In the genomic region with DNA sequence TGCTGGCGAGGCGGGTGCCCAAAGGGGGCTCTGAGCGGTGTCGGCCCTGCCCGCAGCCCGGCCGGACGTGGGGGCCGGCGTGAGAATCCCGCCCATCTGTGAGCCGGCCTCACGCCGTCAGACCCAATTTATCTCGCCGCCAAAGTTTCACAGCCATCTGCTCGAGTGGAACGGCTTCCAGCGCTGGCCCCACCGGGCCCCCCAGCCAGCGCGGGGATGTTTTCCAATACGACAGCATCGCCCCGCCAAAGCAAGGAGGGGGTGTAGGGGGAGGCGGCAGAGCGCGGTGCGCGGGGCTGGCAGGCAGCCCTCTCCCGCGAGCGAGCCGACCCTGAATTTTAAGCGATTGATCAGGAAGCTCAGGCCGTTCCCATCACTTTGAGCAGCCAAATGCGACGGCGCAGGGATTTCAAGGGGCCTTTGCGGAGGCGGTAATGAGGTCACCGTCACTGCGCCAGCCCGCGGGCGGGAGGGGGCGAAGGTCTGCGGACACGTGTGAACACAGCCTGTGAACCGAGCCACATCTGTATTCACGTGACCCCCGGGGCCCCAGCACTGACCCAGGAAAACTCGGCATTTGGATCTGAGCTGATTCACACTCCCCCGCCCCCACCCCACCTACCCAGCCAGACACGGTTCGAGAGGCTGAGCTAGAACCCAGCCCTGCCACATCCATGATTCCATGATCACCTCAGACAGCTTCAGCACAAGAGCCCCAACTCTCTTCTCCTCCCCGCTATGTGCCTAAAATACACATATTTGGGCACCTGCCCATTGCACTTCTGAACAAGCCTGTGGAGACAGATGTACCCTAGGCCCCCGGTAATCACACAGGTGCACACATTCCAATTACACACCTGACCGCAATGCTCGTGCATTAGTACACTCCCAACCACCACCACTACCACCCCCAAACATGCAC, we compare ENCODE assay signal across 8 cellular contexts. TPM values are rescaled to one million over a fixed set of nuclear protein-coding genes. Genes with fewer than 3 reads are reported as not detected.
DNase-seq lines count a peak whose midpoint lies in the region; ATAC-seq, FAIRE-seq and TF ChIP-seq lines count a peak whose summit lies in the region.

No MANE protein-coding gene starts in this region.

- no peaks in the 10 kb centered on the region for H3K36me3 Mint-ChIP-seq in activated CD8-positive, alpha-beta memory T cell treated with anti-CD3 and anti-CD28 coated beads, Interleukin-2, amount 10 ng/mL, durations not matched to agents 7 days and 5 days
- H3K36me3 Mint-ChIP-seq in naive B cell: no peaks in the 10 kb centered on the region

- peak overlapping the region; percentile 64 for H3K4me3 Mint-ChIP-seq in activated CD8-positive, alpha-beta memory T cell treated with anti-CD3 and anti-CD28 coated beads, Interleukin-2, amount 10 ng/mL, durations not matched to agents 7 days and 5 days
- peak overlapping the region; percentile 83 to 100 (median 92) for H3K4me3 Mint-ChIP-seq in naive B cell

- peak overlapping the region; percentile 97 for H3K4me2 ChIP-seq in A549

- 46% methylated on average over 51 of the region's 60 CpGs for WGBS in A549 (ENCODE audit: missing lambda C conversion rate)

- H3K4me3 ChIP-seq in A549: peak overlapping the region; percentile 40
- H3K4me3 ChIP-seq in Jurkat, Clone E6-1 (ENCODE audit: low read length): peak overlapping the region; percentile 36
- peak overlapping the region; percentile 3 for H3K4me3 ChIP-seq in epithelial cell of esophagus (ENCODE audit: low read length)

- FAIRE-seq in A549 (lab: Jason Lieb, UNC): no peak

- TF ChIP-seq CTCF in A549 (IDR thresholded peaks at IDR 0.05) (no peak), epithelial cell of esophagus (IDR thresholded peaks at IDR 0.05; ENCODE audit: insufficient read depth, low read depth, low read length, missing control alignments) (no peak)

- POLR2A ChIA-PET in A549 (lab: Yijun Ruan, JAX): interaction anchor here (0.6 kb wide), 1 partner anchor 147 kb away, joined by 4 read pairs; no protein-coding TSS in a partner anchor

- CTCF ChIA-PET in A549 (lab: Yijun Ruan, JAX): interaction anchor here (0.9 to 3.0 kb wide), 6 partner anchors 10 to 145 kb away, joined by 3 to 17 read pairs (median 3); no protein-coding TSS in a partner anchor
- CTCF ChIA-PET in activated CD8-positive, alpha-beta memory T cell treated with anti-CD3 and anti-CD28 coated beads, Interleukin-2, amount 10 ng/mL, durations not matched to agents 7 days and 5 days (lab: Charles Lee): interaction anchor here (0.9 to 6.7 kb wide), 4 partner anchors 11 to 113 kb away, joined by 3 to 72 read pairs (median 15); no protein-coding TSS in a partner anchor

- no peak for ATAC-seq in A549
- ATAC-seq in activated CD8-positive, alpha-beta memory T cell treated with anti-CD3 and anti-CD28 coated beads, Interleukin-2, amount 10 ng/mL, durations not matched to agents 7 days and 5 days: peak; percentile 34
- ATAC-seq in naive B cell (ENCODE audit: low read depth in 2 of 2): peak; percentile 28 to 29

- DNase-seq in A549 (ENCODE audit: low read depth in 1 of 2, low spot score in 1 of 2) (no peak), epithelial cell of esophagus (ENCODE audit: low read depth) (no peak), naive B cell (peak; percentile 70), substantia nigra (lab: John Stamatoyannopoulos, UW) (peak in 30 of 49 donors; percentile 28 to 95 (median 54)), SKM-1 treated with dmso at 0.1 percent for 144 hours (lab: John Stamatoyannopoulos, UW; ENCODE audit: unreplicated experiment) (no peak)
- no peak for DNase-seq in Jurkat, Clone E6-1 (ENCODE audit: low read depth, low spot score)
- peak; percentile 62 for DNase-seq in activated CD8-positive, alpha-beta memory T cell treated with anti-CD3 and anti-CD28 coated beads, Interleukin-2, amount 10 ng/mL, durations not matched to agents 7 days and 5 days

- no peak for TF ChIP-seq POLR2A in A549 (IDR thresholded peaks at IDR 0.05; ENCODE audit: low read length)
- TF ChIP-seq POLR2A in GM18951 (IDR thresholded peaks at IDR 0.05; ENCODE audit: extremely low read depth, insufficient read depth, insufficient read length): peak; percentile 29

- no peaks in the 10 kb centered on the region for H3K9me3 Mint-ChIP-seq in activated CD8-positive, alpha-beta memory T cell treated with anti-CD3 and anti-CD28 coated beads, Interleukin-2, amount 10 ng/mL, durations not matched to agents 7 days and 5 days (ENCODE audit: low read depth)
- H3K9me3 Mint-ChIP-seq in naive B cell: no peaks in the 10 kb centered on the region

- no peak overlapping the region for H3K27ac Mint-ChIP-seq in activated CD8-positive, alpha-beta memory T cell treated with anti-CD3 and anti-CD28 coated beads, Interleukin-2, amount 10 ng/mL, durations not matched to agents 7 days and 5 days
- peak overlapping the region; percentile 94 to 100 (median 99) for H3K27ac Mint-ChIP-seq in naive B cell

- H3K27me3 Mint-ChIP-seq in activated CD8-positive, alpha-beta memory T cell treated with anti-CD3 and anti-CD28 coated beads, Interleukin-2, amount 10 ng/mL, durations not matched to agents 7 days and 5 days: peaks cover 38% of the 10 kb centered on the region
- no peaks in the 10 kb centered on the region for H3K27me3 Mint-ChIP-seq in naive B cell

- TF ChIP-seq EP300 in A549 (IDR thresholded peaks at IDR 0.05): no peak

- H3K9me3 ChIP-seq in A549: no peaks in the 10 kb centered on the region

- TF ChIP-seq RAD21 in A549 (conservative IDR thresholded peaks at IDR 0.05 in 1 of 2, IDR thresholded peaks at IDR 0.05 in 1 of 2): no peak

- peak overlapping the region; percentile 75 to 89; a peak in 5 of 6 replicates for H3K27ac ChIP-seq in A549
- H3K27ac ChIP-seq in substantia nigra (ENCODE audit: low read depth, low read length, poor library complexity, severe bottlenecking): peak overlapping the region; percentile 76

- H3K4me1 Mint-ChIP-seq in activated CD8-positive, alpha-beta memory T cell treated with anti-CD3 and anti-CD28 coated beads, Interleukin-2, amount 10 ng/mL, durations not matched to agents 7 days and 5 days: peaks cover 20% of the 10 kb centered on the region
- peaks cover 59 to 84% (median 80%) of the 10 kb centered on the region in 3 donors for H3K4me1 Mint-ChIP-seq in naive B cell

- in situ Hi-C loops in GM18951 (cut with MboI; ENCODE audit: low sequenced_read_pairs, unreplicated experiment): no loop called here

- peaks cover 48% of the 10 kb centered on the region for H3K4me1 ChIP-seq in A549

TF ChIP-seq in A549, 52 proteins besides CTCF, POLR2A, EP300 and RAD21:
- TF ChIP-seq NFE2L2 (conservative IDR thresholded peaks at IDR 0.05; ENCODE audit: low read length) (no peak), ZFP36 (IDR thresholded peaks at IDR 0.05; ENCODE audit: borderline replicate concordance, partially characterized antibody) (no peak), ESRRA (IDR thresholded peaks at IDR 0.05; ENCODE audit: borderline replicate concordance, low read length) (no peak), CBX8 (IDR thresholded peaks at IDR 0.05) (no peak), TP53 (CRISPR knock-in tag; IDR thresholded peaks at IDR 0.05) (no peak), PHF8 (IDR thresholded peaks at IDR 0.05; ENCODE audit: borderline replicate concordance, low read depth) (no peak), RCOR1 (IDR thresholded peaks at IDR 0.05; ENCODE audit: low read depth, low read length) (no peak), SREBF2 (IDR thresholded peaks at IDR 0.05) (no peak), JUNB (IDR thresholded peaks at IDR 0.05) (no peak), SMC3 (IDR thresholded peaks at IDR 0.05) (no peak), CHD4 (IDR thresholded peaks at IDR 0.05; ENCODE audit: borderline replicate concordance) (no peak), NPAS2 (CRISPR knock-in tag; IDR thresholded peaks at IDR 0.05; ENCODE audit: borderline replicate concordance) (no peak), HEYL (CRISPR knock-in tag; IDR thresholded peaks at IDR 0.05) (no peak), USF2 (IDR thresholded peaks at IDR 0.05) (no peak), HOXA7 (CRISPR knock-in tag; IDR thresholded peaks at IDR 0.05) (no peak), MAFK (IDR thresholded peaks at IDR 0.05; ENCODE audit: partially characterized antibody) (no peak), POLR2AphosphoS2 (conservative IDR thresholded peaks at IDR 0.05; ENCODE audit: low read length) (no peak)
- TF ChIP-seq, protein P1, sequence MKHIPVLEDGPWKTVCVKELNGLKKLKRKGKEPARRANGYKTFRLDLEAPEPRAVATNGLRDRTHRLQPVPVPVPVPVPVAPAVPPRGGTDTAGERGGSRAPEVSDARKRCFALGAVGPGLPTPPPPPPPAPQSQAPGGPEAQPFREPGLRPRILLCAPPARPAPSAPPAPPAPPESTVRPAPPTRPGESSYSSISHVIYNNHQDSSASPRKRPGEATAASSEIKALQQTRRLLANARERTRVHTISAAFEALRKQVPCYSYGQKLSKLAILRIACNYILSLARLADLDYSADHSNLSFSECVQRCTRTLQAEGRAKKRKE (CRISPR knock-in tag; IDR thresholded peaks at IDR 0.05; ENCODE audit: low read depth): no peak

RNA-seq across cellular contexts. Expression of gene PSD2, which starts 47.8 kb away (rescaled TPM):
- polyA plus RNA-seq in A549 (2011; rRNA removed) (0.03 TPM in 1 of 2 replicates, not detected in the other), A549 (2017; fragmentation: RNase III; extraction: RNeasy Plus Mini Kit Qiagen cat#74134 plus additional on column Dnase treatment) (0.03 to 0.05 TPM (median 0.03 TPM) in 3 replicates), naive B cell (ENCODE audit: low read depth in 6 of 6) (not detected)
- polyA plus RNA-seq in A549 (2012; cell fraction: cytosol; rRNA removed): 0.01 TPM in 2 replicates
- polyA plus RNA-seq in A549 (2012; cell fraction: nucleus; rRNA removed): 0.02 and 0.11 TPM in 2 replicates
- polyA minus RNA-seq in A549 (2011; rRNA and poly(A)+ RNA removed): 0.08 TPM in 1 of 2 replicates, not detected in the other
- not detected for polyA plus RNA-seq in Jurkat, Clone E6-1 (2012; ENCODE audit: insufficient read depth, insufficient read length)
- total RNA-seq in activated CD8-positive, alpha-beta memory T cell treated with anti-CD3 and anti-CD28 coated beads, Interleukin-2, amount 10 ng/mL, durations not matched to agents 7 days and 5 days: not detected

Comparison
In these comparisons a context has a peak if more than half of its experiments do, and no peak if none do; other contexts are left out.
1. ATAC-seq: peak in activated CD8-positive, alpha-beta memory T cell treated with anti-CD3 and anti-CD28 coated beads, Interleukin-2, amount 10 ng/mL, durations not matched to agents 7 days and 5 days (single experiment) and naive B cell (2 of 2); none in A549 (0 of 2).
2. DNase-seq: peak in activated CD8-positive, alpha-beta memory T cell treated with anti-CD3 and anti-CD28 coated beads, Interleukin-2, amount 10 ng/mL, durations not matched to agents 7 days and 5 days (single experiment), naive B cell (single experiment) and substantia nigra (30 of 49); none in A549 (0 of 2), Jurkat, Clone E6-1 (single experiment), epithelial cell of esophagus (single experiment) and SKM-1 treated with dmso at 0.1 percent for 144 hours (single experiment).
3. Peak in every context shown above with its lines, with median percentiles within 50 percentile points of each other: H3K4me3 ChIP-seq.